ENCODE assay signal across 13 cellular contexts in the genomic region with DNA sequence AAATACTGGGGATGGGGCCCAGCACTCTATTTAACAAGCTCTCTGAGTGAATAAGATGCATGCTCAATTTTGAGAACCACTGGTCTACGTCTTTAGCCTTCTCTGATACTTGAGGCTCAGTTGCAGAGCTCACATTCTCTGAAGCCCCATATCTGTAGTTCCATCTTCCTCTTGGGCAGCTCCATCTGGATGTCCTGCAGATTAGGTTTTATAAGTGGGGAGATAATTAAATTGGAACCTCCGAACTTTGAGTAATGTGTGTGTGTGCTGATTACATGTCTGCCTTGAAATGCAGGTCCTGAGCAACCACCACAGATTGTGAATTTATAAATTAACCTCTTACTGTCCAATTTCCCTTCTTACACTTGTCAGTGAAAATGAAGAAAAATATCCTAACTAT. TPM values are rescaled to one million over a fixed set of nuclear protein-coding genes. Genes with fewer than 3 reads are reported as not detected.
DNase-seq lines count a peak whose midpoint lies in the region; ATAC-seq and TF ChIP-seq lines count a peak whose summit lies in the region.
"Had no signal": no experiment of that assay in that cellular context is flagged by ENCODE, and none has a peak within 500 bp of the region (broad histone marks: within the 10 kb centered on the region; RNA-seq: fewer than 3 reads in every experiment).

No MANE protein-coding gene starts in this region.

- H3K36me3 Mint-ChIP-seq in mesothelial cell of epicardium, result peaks cover 11% of the 10 kb centered on the region

- no peak overlapping the region for H3K4me3 ChIP-seq in cardiac muscle cell
- no peak overlapping the region for H3K4me3 ChIP-seq in vagina

- no peaks in the 10 kb centered on the region for H3K4me1 ChIP-seq in cardiac muscle cell (ENCODE audit: low read depth)
- peaks cover 6% of the 10 kb centered on the region for H3K4me1 ChIP-seq in vagina

- no peaks in the 10 kb centered on the region for H3K27me3 ChIP-seq in cardiac muscle cell
- H3K27me3 ChIP-seq in vagina, result no peaks in the 10 kb centered on the region

- TF ChIP-seq CTCF in cardiac muscle cell (IDR thresholded peaks at IDR 0.05; ENCODE audit: low read depth, low read length) (no peak), mesothelial cell of epicardium (IDR thresholded peaks at IDR 0.05; ENCODE audit: unreplicated experiment) (no peak), vagina (IDR thresholded peaks at IDR 0.05) (no peak)

- H3K27me3 Mint-ChIP-seq in mesothelial cell of epicardium (ENCODE audit: low read depth), result no peaks in the 10 kb centered on the region
- H3K27me3 Mint-ChIP-seq: CD4-positive, CD25-positive, alpha-beta regulatory T cell; central memory CD8-positive, alpha-beta T cell; stimulated activated naive B cell treated with anti-CD40 and anti-IgM and Interleukin-4, amounts not matched to agents 10 μg/mL and 1 μg/mL and 100 μg/mL, for 72 hours had no signal

- peaks cover 39% of the 10 kb centered on the region for H3K4me1 Mint-ChIP-seq in mesothelial cell of epicardium

- H3K36me3 ChIP-seq in cardiac muscle cell (peaks cover 4% of the 10 kb centered on the region), vagina (peaks cover 0 to 13% of the 10 kb centered on the region in 2 donors)

- no peak overlapping the region for H3K4me3 Mint-ChIP-seq in mesothelial cell of epicardium
- H3K4me3 Mint-ChIP-seq: central memory CD8-positive, alpha-beta T cell; stimulated activated naive B cell treated with anti-CD40 and anti-IgM and Interleukin-4, amounts not matched to agents 10 μg/mL and 1 μg/mL and 100 μg/mL, for 72 hours had no signal

- ATAC-seq in left cardiac atrium, result no peak
- ATAC-seq in SK-N-SH treated with all-trans-retinoic acid at 6 μM for 48 hours, result peak; percentile 57
- ATAC-seq in HG02852 (IDR thresholded peaks at IDR 0.05; ENCODE audit: unreplicated experiment), result no peak
- ATAC-seq: stimulated activated naive B cell treated with anti-CD40 and anti-IgM and Interleukin-4, amounts not matched to agents 10 μg/mL and 1 μg/mL and 100 μg/mL, for 72 hours had no signal

- TF ChIP-seq POLR2A in vagina (IDR thresholded peaks at IDR 0.05), result no peak

- H3K27ac ChIP-seq in cardiac muscle cell (peak overlapping the region; percentile 17), vagina (no peak overlapping the region)

- intact Hi-C loops in left cardiac atrium (cut with DNase I), result no loop called here
- intact Hi-C loops in vagina (cut with DNase I), result no loop called here

- no peaks in the 10 kb centered on the region for H3K9me3 Mint-ChIP-seq in mesothelial cell of epicardium
- H3K9me3 Mint-ChIP-seq: CD4-positive, CD25-positive, alpha-beta regulatory T cell; central memory CD8-positive, alpha-beta T cell; stimulated activated naive B cell treated with anti-CD40 and anti-IgM and Interleukin-4, amounts not matched to agents 10 μg/mL and 1 μg/mL and 100 μg/mL, for 72 hours had no signal

- peak overlapping the region; percentile 82 for H3K27ac Mint-ChIP-seq in mesothelial cell of epicardium
- H3K27ac Mint-ChIP-seq: stimulated activated naive B cell treated with anti-CD40 and anti-IgM and Interleukin-4, amounts not matched to agents 10 μg/mL and 1 μg/mL and 100 μg/mL, for 72 hours had no signal

- DNase-seq in cardiac muscle cell (ENCODE audit: low read depth in 1 of 2, low spot score in 1 of 2) (no peak), left cardiac atrium (no peak), mesothelial cell of epicardium (ENCODE audit: low spot score in 2 of 2, unreplicated experiment in 2 of 2) (no peak), NCI-H1417 (lab: John Stamatoyannopoulos, UW) (no peak), activated gamma-delta T cell treated with Interleukin-2 at 50 U/mL for 16 hours (no peak), vagina (ENCODE audit: extremely low spot score in 2 of 2) (no peak)
- DNase-seq: CD4-positive, CD25-positive, alpha-beta regulatory T cell; NCI-H226; stimulated activated naive B cell treated with anti-CD40 and anti-IgM and Interleukin-4, amounts not matched to agents 10 μg/mL and 1 μg/mL and 100 μg/mL, for 72 hours; trophoblast cell had no signal

- H3K9me3 ChIP-seq in cardiac muscle cell (ENCODE audit: low read depth) (no peaks in the 10 kb centered on the region), vagina (no peaks in the 10 kb centered on the region)

TF ChIP-seq in SK-N-SH treated with all-trans-retinoic acid at 6 μM for 48 hours, 23 proteins besides CTCF, POLR2A, EP300 and RAD21 (continues in another document):
- TF ChIP-seq ZC3H10 (CRISPR knock-in tag; IDR thresholded peaks at IDR 0.05), result no peak
- TF ChIP-seq ZFP3 (CRISPR knock-in tag; IDR thresholded peaks at IDR 0.05), result peak; percentile 61; the same call in 1 of the 2 replicates
- peak; percentile 59 for TF ChIP-seq ZNF70 (CRISPR knock-in tag; IDR thresholded peaks at IDR 0.05)
- TF ChIP-seq BACH2 (CRISPR knock-in tag; IDR thresholded peaks at IDR 0.05; ENCODE audit: borderline replicate concordance), result no peak
- TF ChIP-seq, protein P1, sequence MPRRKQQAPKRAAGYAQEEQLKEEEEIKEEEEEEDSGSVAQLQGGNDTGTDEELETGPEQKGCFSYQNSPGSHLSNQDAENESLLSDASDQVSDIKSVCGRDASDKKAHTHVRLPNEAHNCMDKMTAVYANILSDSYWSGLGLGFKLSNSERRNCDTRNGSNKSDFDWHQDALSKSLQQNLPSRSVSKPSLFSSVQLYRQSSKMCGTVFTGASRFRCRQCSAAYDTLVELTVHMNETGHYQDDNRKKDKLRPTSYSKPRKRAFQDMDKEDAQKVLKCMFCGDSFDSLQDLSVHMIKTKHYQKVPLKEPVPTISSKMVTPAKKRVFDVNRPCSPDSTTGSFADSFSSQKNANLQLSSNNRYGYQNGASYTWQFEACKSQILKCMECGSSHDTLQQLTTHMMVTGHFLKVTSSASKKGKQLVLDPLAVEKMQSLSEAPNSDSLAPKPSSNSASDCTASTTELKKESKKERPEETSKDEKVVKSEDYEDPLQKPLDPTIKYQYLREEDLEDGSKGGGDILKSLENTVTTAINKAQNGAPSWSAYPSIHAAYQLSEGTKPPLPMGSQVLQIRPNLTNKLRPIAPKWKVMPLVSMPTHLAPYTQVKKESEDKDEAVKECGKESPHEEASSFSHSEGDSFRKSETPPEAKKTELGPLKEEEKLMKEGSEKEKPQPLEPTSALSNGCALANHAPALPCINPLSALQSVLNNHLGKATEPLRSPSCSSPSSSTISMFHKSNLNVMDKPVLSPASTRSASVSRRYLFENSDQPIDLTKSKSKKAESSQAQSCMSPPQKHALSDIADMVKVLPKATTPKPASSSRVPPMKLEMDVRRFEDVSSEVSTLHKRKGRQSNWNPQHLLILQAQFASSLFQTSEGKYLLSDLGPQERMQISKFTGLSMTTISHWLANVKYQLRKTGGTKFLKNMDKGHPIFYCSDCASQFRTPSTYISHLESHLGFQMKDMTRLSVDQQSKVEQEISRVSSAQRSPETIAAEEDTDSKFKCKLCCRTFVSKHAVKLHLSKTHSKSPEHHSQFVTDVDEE (CRISPR knock-in tag; IDR thresholded peaks at IDR 0.05), result peak; percentile 87
- no peak for TF ChIP-seq ZFP30 (CRISPR knock-in tag; IDR thresholded peaks at IDR 0.05)
- TF ChIP-seq TCF4 (CRISPR knock-in tag; IDR thresholded peaks at IDR 0.05; ENCODE audit: borderline replicate concordance), result peak; percentile 96
- TF ChIP-seq, protein P2, sequence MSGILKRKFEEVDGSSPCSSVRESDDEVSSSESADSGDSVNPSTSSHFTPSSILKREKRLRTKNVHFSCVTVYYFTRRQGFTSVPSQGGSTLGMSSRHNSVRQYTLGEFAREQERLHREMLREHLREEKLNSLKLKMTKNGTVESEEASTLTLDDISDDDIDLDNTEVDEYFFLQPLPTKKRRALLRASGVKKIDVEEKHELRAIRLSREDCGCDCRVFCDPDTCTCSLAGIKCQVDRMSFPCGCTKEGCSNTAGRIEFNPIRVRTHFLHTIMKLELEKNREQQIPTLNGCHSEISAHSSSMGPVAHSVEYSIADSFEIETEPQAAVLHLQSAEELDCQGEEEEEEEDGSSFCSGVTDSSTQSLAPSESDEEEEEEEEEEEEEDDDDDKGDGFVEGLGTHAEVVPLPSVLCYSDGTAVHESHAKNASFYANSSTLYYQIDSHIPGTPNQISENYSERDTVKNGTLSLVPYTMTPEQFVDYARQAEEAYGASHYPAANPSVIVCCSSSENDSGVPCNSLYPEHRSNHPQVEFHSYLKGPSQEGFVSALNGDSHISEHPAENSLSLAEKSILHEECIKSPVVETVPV (CRISPR knock-in tag; IDR thresholded peaks at IDR 0.05), result peak; percentile 87
- peak; percentile 91 for TF ChIP-seq ISL1 (CRISPR knock-in tag; IDR thresholded peaks at IDR 0.05)
- TF ChIP-seq, protein P3, sequence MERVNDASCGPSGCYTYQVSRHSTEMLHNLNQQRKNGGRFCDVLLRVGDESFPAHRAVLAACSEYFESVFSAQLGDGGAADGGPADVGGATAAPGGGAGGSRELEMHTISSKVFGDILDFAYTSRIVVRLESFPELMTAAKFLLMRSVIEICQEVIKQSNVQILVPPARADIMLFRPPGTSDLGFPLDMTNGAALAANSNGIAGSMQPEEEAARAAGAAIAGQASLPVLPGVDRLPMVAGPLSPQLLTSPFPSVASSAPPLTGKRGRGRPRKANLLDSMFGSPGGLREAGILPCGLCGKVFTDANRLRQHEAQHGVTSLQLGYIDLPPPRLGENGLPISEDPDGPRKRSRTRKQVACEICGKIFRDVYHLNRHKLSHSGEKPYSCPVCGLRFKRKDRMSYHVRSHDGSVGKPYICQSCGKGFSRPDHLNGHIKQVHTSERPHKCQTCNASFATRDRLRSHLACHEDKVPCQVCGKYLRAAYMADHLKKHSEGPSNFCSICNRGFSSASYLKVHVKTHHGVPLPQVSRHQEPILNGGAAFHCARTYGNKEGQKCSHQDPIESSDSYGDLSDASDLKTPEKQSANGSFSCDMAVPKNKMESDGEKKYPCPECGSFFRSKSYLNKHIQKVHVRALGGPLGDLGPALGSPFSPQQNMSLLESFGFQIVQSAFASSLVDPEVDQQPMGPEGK (CRISPR knock-in tag; IDR thresholded peaks at IDR 0.05; ENCODE audit: borderline replicate concordance), result no peak
- peak; percentile 87 for TF ChIP-seq SNAI2 (CRISPR knock-in tag; IDR thresholded peaks at IDR 0.05)
- TF ChIP-seq GLIS3 (CRISPR knock-in tag; IDR thresholded peaks at IDR 0.05), result peak; percentile 82; the same call in 1 of the 2 replicates
- TF ChIP-seq RARB (CRISPR knock-in tag; IDR thresholded peaks at IDR 0.05), result no peak

RNA-seq across cellular contexts. Expression of a gene that starts 7.2 kb away (rescaled TPM):
- 1.9 and 2.0 TPM in 2 replicates for total RNA-seq in cardiac muscle cell
- 0.52 and 1.2 TPM in 2 replicates for polyA plus RNA-seq in cardiac muscle cell
- total RNA-seq in left cardiac atrium, result 10 to 100 TPM; 15.6 to 26.1 TPM
- total RNA-seq in mesothelial cell of epicardium, result 8.8 to 10.5 TPM (median 9.1 TPM) in 3 replicates
- total RNA-seq in vagina, result 74.9 TPM

RNA-seq across cellular contexts. Expression of a gene that starts 12.1 kb away (rescaled TPM):
- total RNA-seq in cardiac muscle cell (367 and 371 TPM in 2 replicates), left cardiac atrium (100 to 1,000 TPM; 729 to 803 TPM), mesothelial cell of epicardium (851 to 889 TPM (median 875 TPM) in 3 replicates), vagina (579 TPM)
- polyA plus RNA-seq in cardiac muscle cell, result 410 and 463 TPM in 2 replicates
